1 cellular context compared by ENCODE assay signal in the genomic region with DNA sequence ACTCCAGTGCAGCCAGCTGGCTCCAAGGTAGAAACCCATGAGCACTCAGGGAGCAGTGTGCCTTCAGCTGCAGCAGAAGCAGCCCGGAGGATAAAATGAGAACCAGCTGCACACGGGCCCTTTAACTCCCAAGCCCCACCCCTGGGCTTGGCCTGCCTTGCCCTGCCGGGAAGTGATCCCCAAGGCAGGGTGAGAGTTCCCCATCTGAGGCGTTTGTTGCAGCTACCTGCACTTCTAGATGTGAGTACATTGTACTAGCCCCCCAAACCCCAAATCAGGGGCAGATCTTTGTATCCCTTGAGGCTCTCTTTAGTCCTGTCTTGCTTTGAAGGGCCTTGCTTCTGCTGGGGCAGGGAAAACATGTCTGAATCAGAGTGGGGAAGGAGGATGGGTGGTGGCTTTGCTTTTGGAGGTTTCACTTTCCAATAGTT.
TF ChIP-seq lines count a peak whose summit lies in the region.

A gene (plus strand): TSS at position 192 of the 431 bp plus-strand sequence. CDS start 10,088 bp downstream, outside the sequence.

TF ChIP-seq in HepG2, 621 proteins besides CTCF, POLR2A, EP300 and RAD21 (continued from another document and continues in another):
- TF ChIP-seq, protein P1, sequence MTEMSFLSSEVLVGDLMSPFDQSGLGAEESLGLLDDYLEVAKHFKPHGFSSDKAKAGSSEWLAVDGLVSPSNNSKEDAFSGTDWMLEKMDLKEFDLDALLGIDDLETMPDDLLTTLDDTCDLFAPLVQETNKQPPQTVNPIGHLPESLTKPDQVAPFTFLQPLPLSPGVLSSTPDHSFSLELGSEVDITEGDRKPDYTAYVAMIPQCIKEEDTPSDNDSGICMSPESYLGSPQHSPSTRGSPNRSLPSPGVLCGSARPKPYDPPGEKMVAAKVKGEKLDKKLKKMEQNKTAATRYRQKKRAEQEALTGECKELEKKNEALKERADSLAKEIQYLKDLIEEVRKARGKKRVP (CRISPR knock-in tag; IDR thresholded peaks at IDR 0.05) = no peak
- TF ChIP-seq PHF8 (CRISPR knock-in tag; IDR thresholded peaks at IDR 0.05) (0 out of 2 replicates have a peak, but pooled peaks have one; percentile 25), ERF (CRISPR knock-in tag; IDR thresholded peaks at IDR 0.05) (no peak), ZNF75D (CRISPR knock-in tag; IDR thresholded peaks at IDR 0.05; ENCODE audit: borderline replicate concordance) (no peak), ZNF510 (CRISPR knock-in tag; IDR thresholded peaks at IDR 0.05; ENCODE audit: low read depth) (0 out of 2 replicates have a peak, but pooled peaks have one; percentile 58), NONO (IDR thresholded peaks at IDR 0.05) (no peak), NONO (CRISPR knock-in tag; conservative IDR thresholded peaks at IDR 0.05) (0 out of 2 replicates have a peak, but pooled peaks have one; percentile 21), PHF5A (CRISPR knock-in tag; IDR thresholded peaks at IDR 0.05; ENCODE audit: low read depth, unreplicated experiment) (no peak), RBFOX2 (IDR thresholded peaks at IDR 0.05; ENCODE audit: low read depth, low read length) (peak; percentile 30; the same call in 1 of the 2 replicates), PTBP1 (IDR thresholded peaks at IDR 0.05; ENCODE audit: low read depth, low read length, poor library complexity, severe bottlenecking) (no peak), MED1 (CRISPR knock-in tag; IDR thresholded peaks at IDR 0.05) (peak; percentile 32; the same call in 1 of the 2 replicates), SOX6 (IDR thresholded peaks at IDR 0.05) (no peak), SOX6 (CRISPR knock-in tag; IDR thresholded peaks at IDR 0.05) (0 out of 2 replicates have a peak, but pooled peaks have one; percentile 14), FOXJ3 (CRISPR knock-in tag; IDR thresholded peaks at IDR 0.05; ENCODE audit: borderline replicate concordance) (no peak), ZNF772 (CRISPR knock-in tag; IDR thresholded peaks at IDR 0.05) (no peak), ZNF34 (CRISPR knock-in tag; IDR thresholded peaks at IDR 0.05; ENCODE audit: borderline replicate concordance) (no peak), KDM1A (CRISPR knock-in tag; IDR thresholded peaks at IDR 0.05) (no peak), SIN3B (IDR thresholded peaks at IDR 0.05; ENCODE audit: low read length) (no peak), ARNT2 (CRISPR knock-in tag; IDR thresholded peaks at IDR 0.05; ENCODE audit: low read depth) (no peak), PITX1 (CRISPR knock-in tag; IDR thresholded peaks at IDR 0.05) (0 out of 2 replicates have a peak, but pooled peaks have one; percentile 3), PCBP1 (IDR thresholded peaks at IDR 0.05; ENCODE audit: borderline replicate concordance, low read depth, low read length) (no peak), TP53 (CRISPR knock-in tag; conservative IDR thresholded peaks at IDR 0.05) (peak; percentile 62; the same call in 1 of the 2 replicates), SRSF9 (IDR thresholded peaks at IDR 0.05; ENCODE audit: borderline replicate concordance, insufficient read depth, low read depth, low read length, poor library complexity, severe bottlenecking) (no peak), ZNF484 (CRISPR knock-in tag; IDR thresholded peaks at IDR 0.05; ENCODE audit: borderline replicate concordance, low read depth) (no peak), ZNF709 (CRISPR knock-in tag; IDR thresholded peaks at IDR 0.05) (no peak), ZNF558 (CRISPR knock-in tag; IDR thresholded peaks at IDR 0.05; ENCODE audit: borderline replicate concordance) (no peak), KLF12 (CRISPR knock-in tag; IDR thresholded peaks at IDR 0.05; ENCODE audit: borderline replicate concordance) (peak; percentile 25; the same call in 1 of the 2 replicates)
- TF ChIP-seq, protein P2, sequence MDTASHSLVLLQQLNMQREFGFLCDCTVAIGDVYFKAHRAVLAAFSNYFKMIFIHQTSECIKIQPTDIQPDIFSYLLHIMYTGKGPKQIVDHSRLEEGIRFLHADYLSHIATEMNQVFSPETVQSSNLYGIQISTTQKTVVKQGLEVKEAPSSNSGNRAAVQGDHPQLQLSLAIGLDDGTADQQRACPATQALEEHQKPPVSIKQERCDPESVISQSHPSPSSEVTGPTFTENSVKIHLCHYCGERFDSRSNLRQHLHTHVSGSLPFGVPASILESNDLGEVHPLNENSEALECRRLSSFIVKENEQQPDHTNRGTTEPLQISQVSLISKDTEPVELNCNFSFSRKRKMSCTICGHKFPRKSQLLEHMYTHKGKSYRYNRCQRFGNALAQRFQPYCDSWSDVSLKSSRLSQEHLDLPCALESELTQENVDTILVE (CRISPR knock-in tag; IDR thresholded peaks at IDR 0.05) = no peak
- TF ChIP-seq, protein P3, sequence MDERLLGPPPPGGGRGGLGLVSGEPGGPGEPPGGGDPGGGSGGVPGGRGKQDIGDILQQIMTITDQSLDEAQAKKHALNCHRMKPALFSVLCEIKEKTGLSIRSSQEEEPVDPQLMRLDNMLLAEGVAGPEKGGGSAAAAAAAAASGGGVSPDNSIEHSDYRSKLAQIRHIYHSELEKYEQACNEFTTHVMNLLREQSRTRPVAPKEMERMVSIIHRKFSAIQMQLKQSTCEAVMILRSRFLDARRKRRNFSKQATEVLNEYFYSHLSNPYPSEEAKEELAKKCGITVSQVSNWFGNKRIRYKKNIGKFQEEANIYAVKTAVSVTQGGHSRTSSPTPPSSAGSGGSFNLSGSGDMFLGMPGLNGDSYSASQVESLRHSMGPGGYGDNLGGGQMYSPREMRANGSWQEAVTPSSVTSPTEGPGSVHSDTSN (CRISPR knock-in tag; IDR thresholded peaks at IDR 0.05) = no peak
- TF ChIP-seq, protein P4, sequence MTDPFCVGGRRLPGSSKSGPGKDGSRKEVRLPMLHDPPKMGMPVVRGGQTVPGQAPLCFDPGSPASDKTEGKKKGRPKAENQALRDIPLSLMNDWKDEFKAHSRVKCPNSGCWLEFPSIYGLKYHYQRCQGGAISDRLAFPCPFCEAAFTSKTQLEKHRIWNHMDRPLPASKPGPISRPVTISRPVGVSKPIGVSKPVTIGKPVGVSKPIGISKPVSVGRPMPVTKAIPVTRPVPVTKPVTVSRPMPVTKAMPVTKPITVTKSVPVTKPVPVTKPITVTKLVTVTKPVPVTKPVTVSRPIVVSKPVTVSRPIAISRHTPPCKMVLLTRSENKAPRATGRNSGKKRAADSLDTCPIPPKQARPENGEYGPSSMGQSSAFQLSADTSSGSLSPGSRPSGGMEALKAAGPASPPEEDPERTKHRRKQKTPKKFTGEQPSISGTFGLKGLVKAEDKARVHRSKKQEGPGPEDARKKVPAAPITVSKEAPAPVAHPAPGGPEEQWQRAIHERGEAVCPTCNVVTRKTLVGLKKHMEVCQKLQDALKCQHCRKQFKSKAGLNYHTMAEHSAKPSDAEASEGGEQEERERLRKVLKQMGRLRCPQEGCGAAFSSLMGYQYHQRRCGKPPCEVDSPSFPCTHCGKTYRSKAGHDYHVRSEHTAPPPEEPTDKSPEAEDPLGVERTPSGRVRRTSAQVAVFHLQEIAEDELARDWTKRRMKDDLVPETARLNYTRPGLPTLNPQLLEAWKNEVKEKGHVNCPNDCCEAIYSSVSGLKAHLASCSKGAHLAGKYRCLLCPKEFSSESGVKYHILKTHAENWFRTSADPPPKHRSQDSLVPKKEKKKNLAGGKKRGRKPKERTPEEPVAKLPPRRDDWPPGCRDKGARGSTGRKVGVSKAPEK (CRISPR knock-in tag; IDR thresholded peaks at IDR 0.05; ENCODE audit: borderline replicate concordance) = no peak
- TF ChIP-seq, protein P5, sequence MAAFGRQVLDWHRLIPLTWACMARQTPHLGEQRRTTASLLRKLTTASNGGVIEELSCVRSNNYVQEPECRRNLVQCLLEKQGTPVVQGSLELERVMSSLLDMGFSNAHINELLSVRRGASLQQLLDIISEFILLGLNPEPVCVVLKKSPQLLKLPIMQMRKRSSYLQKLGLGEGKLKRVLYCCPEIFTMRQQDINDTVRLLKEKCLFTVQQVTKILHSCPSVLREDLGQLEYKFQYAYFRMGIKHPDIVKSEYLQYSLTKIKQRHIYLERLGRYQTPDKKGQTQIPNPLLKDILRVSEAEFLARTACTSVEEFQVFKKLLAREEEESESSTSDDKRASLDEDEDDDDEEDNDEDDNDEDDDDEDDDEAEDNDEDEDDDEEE (CRISPR knock-in tag; IDR thresholded peaks at IDR 0.05) = no peak
- TF ChIP-seq, protein P6, sequence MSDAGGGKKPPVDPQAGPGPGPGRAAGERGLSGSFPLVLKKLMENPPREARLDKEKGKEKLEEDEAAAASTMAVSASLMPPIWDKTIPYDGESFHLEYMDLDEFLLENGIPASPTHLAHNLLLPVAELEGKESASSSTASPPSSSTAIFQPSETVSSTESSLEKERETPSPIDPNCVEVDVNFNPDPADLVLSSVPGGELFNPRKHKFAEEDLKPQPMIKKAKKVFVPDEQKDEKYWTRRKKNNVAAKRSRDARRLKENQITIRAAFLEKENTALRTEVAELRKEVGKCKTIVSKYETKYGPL (CRISPR knock-in tag; IDR thresholded peaks at IDR 0.05) = no peak
- TF ChIP-seq, protein P7, sequence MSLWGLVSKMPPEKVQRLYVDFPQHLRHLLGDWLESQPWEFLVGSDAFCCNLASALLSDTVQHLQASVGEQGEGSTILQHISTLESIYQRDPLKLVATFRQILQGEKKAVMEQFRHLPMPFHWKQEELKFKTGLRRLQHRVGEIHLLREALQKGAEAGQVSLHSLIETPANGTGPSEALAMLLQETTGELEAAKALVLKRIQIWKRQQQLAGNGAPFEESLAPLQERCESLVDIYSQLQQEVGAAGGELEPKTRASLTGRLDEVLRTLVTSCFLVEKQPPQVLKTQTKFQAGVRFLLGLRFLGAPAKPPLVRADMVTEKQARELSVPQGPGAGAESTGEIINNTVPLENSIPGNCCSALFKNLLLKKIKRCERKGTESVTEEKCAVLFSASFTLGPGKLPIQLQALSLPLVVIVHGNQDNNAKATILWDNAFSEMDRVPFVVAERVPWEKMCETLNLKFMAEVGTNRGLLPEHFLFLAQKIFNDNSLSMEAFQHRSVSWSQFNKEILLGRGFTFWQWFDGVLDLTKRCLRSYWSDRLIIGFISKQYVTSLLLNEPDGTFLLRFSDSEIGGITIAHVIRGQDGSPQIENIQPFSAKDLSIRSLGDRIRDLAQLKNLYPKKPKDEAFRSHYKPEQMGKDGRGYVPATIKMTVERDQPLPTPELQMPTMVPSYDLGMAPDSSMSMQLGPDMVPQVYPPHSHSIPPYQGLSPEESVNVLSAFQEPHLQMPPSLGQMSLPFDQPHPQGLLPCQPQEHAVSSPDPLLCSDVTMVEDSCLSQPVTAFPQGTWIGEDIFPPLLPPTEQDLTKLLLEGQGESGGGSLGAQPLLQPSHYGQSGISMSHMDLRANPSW (CRISPR knock-in tag; IDR thresholded peaks at IDR 0.05; ENCODE audit: borderline replicate concordance) = no peak
- TF ChIP-seq, protein P8, sequence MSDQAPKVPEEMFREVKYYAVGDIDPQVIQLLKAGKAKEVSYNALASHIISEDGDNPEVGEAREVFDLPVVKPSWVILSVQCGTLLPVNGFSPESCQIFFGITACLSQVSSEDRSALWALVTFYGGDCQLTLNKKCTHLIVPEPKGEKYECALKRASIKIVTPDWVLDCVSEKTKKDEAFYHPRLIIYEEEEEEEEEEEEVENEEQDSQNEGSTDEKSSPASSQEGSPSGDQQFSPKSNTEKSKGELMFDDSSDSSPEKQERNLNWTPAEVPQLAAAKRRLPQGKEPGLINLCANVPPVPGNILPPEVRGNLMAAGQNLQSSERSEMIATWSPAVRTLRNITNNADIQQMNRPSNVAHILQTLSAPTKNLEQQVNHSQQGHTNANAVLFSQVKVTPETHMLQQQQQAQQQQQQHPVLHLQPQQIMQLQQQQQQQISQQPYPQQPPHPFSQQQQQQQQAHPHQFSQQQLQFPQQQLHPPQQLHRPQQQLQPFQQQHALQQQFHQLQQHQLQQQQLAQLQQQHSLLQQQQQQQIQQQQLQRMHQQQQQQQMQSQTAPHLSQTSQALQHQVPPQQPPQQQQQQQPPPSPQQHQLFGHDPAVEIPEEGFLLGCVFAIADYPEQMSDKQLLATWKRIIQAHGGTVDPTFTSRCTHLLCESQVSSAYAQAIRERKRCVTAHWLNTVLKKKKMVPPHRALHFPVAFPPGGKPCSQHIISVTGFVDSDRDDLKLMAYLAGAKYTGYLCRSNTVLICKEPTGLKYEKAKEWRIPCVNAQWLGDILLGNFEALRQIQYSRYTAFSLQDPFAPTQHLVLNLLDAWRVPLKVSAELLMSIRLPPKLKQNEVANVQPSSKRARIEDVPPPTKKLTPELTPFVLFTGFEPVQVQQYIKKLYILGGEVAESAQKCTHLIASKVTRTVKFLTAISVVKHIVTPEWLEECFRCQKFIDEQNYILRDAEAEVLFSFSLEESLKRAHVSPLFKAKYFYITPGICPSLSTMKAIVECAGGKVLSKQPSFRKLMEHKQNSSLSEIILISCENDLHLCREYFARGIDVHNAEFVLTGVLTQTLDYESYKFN (CRISPR knock-in tag; conservative IDR thresholded peaks at IDR 0.05) = 0 out of 2 replicates have a peak, but pooled peaks have one; percentile 11
- TF ChIP-seq, protein P9, sequence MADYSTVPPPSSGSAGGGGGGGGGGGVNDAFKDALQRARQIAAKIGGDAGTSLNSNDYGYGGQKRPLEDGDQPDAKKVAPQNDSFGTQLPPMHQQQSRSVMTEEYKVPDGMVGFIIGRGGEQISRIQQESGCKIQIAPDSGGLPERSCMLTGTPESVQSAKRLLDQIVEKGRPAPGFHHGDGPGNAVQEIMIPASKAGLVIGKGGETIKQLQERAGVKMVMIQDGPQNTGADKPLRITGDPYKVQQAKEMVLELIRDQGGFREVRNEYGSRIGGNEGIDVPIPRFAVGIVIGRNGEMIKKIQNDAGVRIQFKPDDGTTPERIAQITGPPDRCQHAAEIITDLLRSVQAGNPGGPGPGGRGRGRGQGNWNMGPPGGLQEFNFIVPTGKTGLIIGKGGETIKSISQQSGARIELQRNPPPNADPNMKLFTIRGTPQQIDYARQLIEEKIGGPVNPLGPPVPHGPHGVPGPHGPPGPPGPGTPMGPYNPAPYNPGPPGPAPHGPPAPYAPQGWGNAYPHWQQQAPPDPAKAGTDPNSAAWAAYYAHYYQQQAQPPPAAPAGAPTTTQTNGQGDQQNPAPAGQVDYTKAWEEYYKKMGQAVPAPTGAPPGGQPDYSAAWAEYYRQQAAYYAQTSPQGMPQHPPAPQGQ (CRISPR knock-in tag; IDR thresholded peaks at IDR 0.05; ENCODE audit: borderline replicate concordance) = no peak
- TF ChIP-seq, protein P10, sequence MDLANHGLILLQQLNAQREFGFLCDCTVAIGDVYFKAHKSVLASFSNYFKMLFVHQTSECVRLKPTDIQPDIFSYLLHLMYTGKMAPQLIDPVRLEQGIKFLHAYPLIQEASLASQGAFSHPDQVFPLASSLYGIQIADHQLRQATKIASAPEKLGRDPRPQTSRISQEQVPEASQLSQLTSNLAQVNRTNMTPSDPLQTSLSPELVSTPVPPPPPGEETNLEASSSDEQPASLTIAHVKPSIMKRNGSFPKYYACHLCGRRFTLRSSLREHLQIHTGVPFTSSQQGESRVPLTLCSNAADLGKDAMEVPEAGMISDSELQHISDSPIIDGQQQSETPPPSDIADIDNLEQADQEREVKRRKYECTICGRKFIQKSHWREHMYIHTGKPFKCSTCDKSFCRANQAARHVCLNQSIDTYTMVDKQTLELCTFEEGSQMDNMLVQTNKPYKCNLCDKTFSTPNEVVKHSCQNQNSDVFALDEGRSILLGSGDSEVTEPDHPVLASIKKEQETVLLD (CRISPR knock-in tag; IDR thresholded peaks at IDR 0.05; ENCODE audit: low read depth) = no peak; the same call in 1 of the 2 replicates
- TF ChIP-seq, protein P11, sequence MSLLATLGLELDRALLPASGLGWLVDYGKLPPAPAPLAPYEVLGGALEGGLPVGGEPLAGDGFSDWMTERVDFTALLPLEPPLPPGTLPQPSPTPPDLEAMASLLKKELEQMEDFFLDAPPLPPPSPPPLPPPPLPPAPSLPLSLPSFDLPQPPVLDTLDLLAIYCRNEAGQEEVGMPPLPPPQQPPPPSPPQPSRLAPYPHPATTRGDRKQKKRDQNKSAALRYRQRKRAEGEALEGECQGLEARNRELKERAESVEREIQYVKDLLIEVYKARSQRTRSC (CRISPR knock-in tag; IDR thresholded peaks at IDR 0.05; ENCODE audit: low read depth) = no peak
- TF ChIP-seq, protein P12, sequence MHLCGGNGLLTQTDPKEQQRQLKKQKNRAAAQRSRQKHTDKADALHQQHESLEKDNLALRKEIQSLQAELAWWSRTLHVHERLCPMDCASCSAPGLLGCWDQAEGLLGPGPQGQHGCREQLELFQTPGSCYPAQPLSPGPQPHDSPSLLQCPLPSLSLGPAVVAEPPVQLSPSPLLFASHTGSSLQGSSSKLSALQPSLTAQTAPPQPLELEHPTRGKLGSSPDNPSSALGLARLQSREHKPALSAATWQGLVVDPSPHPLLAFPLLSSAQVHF (CRISPR knock-in tag; IDR thresholded peaks at IDR 0.05) = no peak
